ENCODE assay signal across 7 cellular contexts in the genomic region with DNA sequence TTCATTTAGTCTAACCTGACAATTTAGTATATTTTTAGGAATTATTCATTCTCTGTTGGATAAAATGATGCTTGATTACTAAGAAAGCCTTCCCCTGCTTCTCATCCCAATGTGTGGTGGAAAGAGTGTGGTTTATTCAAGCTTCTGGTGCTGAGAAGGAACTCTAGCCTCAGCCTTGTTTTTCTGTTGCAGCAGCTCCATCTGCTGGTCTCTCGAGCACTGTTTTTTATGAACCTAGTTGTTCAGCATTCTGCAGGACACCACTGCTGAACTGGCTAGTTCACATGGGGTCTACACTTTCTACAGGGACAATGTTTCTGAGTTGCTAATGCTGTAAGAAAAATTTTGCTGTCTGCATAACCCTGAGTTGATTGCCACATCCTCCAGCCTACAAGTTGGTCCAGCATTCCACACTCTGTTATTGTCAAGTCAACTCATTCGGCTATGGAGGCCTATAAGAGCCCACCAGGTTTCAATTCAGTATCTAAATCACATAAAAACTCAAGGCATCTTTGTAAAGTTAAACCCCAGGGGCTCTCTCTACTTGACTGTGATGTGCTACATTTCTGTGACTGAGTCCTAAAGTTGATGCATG. TPM values are rescaled to one million over a fixed set of nuclear protein-coding genes. Genes with fewer than 3 reads are reported as not detected.
A peak's percentile ranks its signal among the peaks of the same experiment; 100 is the strongest.
DNase-seq lines count a peak whose midpoint lies in the region; ATAC-seq and TF ChIP-seq lines count a peak whose summit lies in the region.

No MANE protein-coding gene starts in this region.

- H3K9me3 ChIP-seq in lower lobe of right lung: no peaks in the 10 kb centered on the region

- DNase-seq in G401 (ENCODE audit: low spot score) (peak; percentile 70), MV-4-11 (lab: John Stamatoyannopoulos, UW) (peak; percentile 61), dermis blood vessel endothelial cell (peak; percentile 85), lower lobe of right lung (no peak)
- peak; percentile 40 for DNase-seq in activated CD4-positive, CD25-positive, alpha-beta regulatory T cell treated with anti-CD3 and anti-CD28 coated beads, Interleukin-2, amount 50 U/mL, for 16 hours (ENCODE audit: low read depth, low spot score)
- DNase-seq in stimulated activated CD8-positive, alpha-beta memory T cell treated with anti-CD3 and anti-CD28 coated beads, Interleukin-7, amount 100 ng/mL, for 24 hours (ENCODE audit: low read depth): peak; percentile 25

- H3K27me3 ChIP-seq in lower lobe of right lung (ENCODE audit: low read depth): no peaks in the 10 kb centered on the region

- no peak overlapping the region for H3K4me3 ChIP-seq in lower lobe of right lung

- in situ Hi-C loops in G401 (cut with HindIII; ENCODE audit: low sequenced_read_pairs): no loop called here

- H3K4me1 ChIP-seq in lower lobe of right lung: no peaks in the 10 kb centered on the region

- peak; percentile 68 for ATAC-seq in GM21786 (IDR thresholded peaks at IDR 0.05; ENCODE audit: unreplicated experiment)
- ATAC-seq in lower lobe of right lung: peak; percentile 65 to 75

- H3K27ac ChIP-seq in lower lobe of right lung: no peak overlapping the region

- no peaks in the 10 kb centered on the region for H3K36me3 ChIP-seq in lower lobe of right lung

- intact Hi-C loops in lower lobe of right lung (cut with DNase I): no loop called here

- peak; percentile 68 for TF ChIP-seq CTCF in lower lobe of right lung (IDR thresholded peaks at IDR 0.05)

RNA-seq across cellular contexts. Expression of a gene that starts 14.3 kb away (rescaled TPM):
- not detected in 2 replicates for total RNA-seq in G401 (2014; rRNA removed; shearing (Covaris generic))
- total RNA-seq in dermis blood vessel endothelial cell (not detected in 2 replicates), lower lobe of right lung (0.09 TPM)

RNA-seq across cellular contexts. Expression of a gene that starts 25.4 kb away (rescaled TPM):
- not detected in 2 replicates for total RNA-seq in G401 (2014; rRNA removed; shearing (Covaris generic))
- total RNA-seq in dermis blood vessel endothelial cell (not detected in 2 replicates), lower lobe of right lung (not detected)

RNA-seq across cellular contexts. Expression of a gene that starts 42.0 kb away (rescaled TPM):
- total RNA-seq in G401 (2014; rRNA removed; shearing (Covaris generic)): 0.24 TPM in 1 of 2 replicates, not detected in the other
- total RNA-seq in dermis blood vessel endothelial cell (0.05 and 0.17 TPM in 2 replicates), lower lobe of right lung (0.18 TPM)
